ENCODE assay signal across 31 cellular contexts in the genomic region with DNA sequence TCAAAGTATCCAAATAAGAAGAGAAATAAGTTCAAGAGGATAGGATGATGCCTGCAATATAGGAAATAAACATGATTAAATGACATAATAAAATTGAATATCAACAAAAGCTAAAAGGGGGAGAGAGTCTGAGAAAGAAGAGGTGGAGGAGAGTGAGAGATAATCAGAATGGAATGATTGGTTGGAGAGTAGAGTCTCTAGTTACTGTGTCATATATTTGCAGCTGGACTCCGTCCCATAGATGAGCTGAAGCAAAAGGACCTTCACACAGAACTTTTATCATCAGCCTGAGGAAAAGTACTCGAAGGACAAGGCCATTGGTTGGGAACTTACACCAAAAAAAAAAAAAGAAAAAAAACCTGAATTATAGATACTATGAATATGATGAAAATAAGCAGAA. TPM values are rescaled to one million over a fixed set of nuclear protein-coding genes. Genes with fewer than 3 reads are reported as not detected.
"Had no signal": no experiment of that assay in that cellular context is flagged by ENCODE, and none has a peak within 500 bp of the region (broad histone marks: within the 10 kb centered on the region; RNA-seq: fewer than 3 reads in every experiment).

No MANE protein-coding gene starts in this region.

- DNase-seq: activated CD4-positive, alpha-beta T cell treated with anti-CD3 and anti-CD28 coated beads, Interleukin-2, amount 10 ng/mL, durations not matched to agents 24 days and 14 days; activated CD4-positive, alpha-beta T cell treated with anti-CD3 and anti-CD28 coated beads, Interleukin-2, amount 50 U/mL, for 4 hours; activated CD8-positive, alpha-beta T cell treated with anti-CD3 and anti-CD28 coated beads for 36 hours; activated gamma-delta T cell treated with Interleukin-2 at 50 U/mL for 16 hours; activated naive CD4-positive, alpha-beta T cell treated with anti-CD3 and anti-CD28 coated beads for 36 hours; activated T-cell treated with anti-CD3 and anti-CD28 coated beads, Interleukin-2, amount 50 U/mL, for 24 hours; anterior cingulate cortex; caudate nucleus; Karpas-422; KBM-7; MG63; NCI-H1048; NCI-H1105 treated with DMSO at 0.1 percent for 48 hours; NCI-H1436; NCI-H1694; NCI-H1930; NCI-H2081 treated with DMSO at 0.1 percent for 48 hours; NCI-H345; NCI-H524 treated with DMSO at 0.1 percent for 48 hours; PC-9; Right ventricle myocardium superior; SW 1271; T-helper 1 cell; T-helper 2 cell; T-helper 9 cell had no signal

- H3K9me3 ChIP-seq: MG63 had no signal

- ATAC-seq: activated CD8-positive, alpha-beta T cell treated with anti-CD3 and anti-CD28 coated beads for 36 hours; activated naive CD4-positive, alpha-beta T cell treated with anti-CD3 and anti-CD28 coated beads, Interleukin-2, amount 50 U/mL, for 72 hours had no signal

- H3K27me3 Mint-ChIP-seq: activated CD8-positive, alpha-beta T cell treated with anti-CD3 and anti-CD28 coated beads for 36 hours had no signal

- H3K27ac Mint-ChIP-seq: activated CD4-positive, alpha-beta T cell treated with anti-CD3 and anti-CD28 coated beads, Interleukin-2, amount 10 ng/mL, durations not matched to agents 24 days and 14 days; activated CD8-positive, alpha-beta T cell treated with anti-CD3 and anti-CD28 coated beads for 36 hours; activated naive CD4-positive, alpha-beta T cell treated with anti-CD3 and anti-CD28 coated beads for 36 hours; activated naive CD4-positive, alpha-beta T cell treated with anti-CD3 and anti-CD28 coated beads, Interleukin-2, amount 50 U/mL, for 72 hours; activated T-cell treated with anti-CD3 and anti-CD28 coated beads, Interleukin-2, amount 50 U/mL, for 24 hours; activated T-helper 1 cell treated with anti-CD3 and anti-CD28 coated beads, Interleukin-12 subunit alpha, Interleukin-12 subunit beta, Interleukin-2, Interleukin-4 antibody, amounts not matched to agents 30 ng/mL and 10 ng/mL and 1 ng/mL, durations not matched to agents 14 hours and 24 hours and 36 hours had no signal

- H3K4me2 ChIP-seq: PC-9 had no signal

- H3K9me3 Mint-ChIP-seq: activated CD4-positive, alpha-beta T cell treated with anti-CD3 and anti-CD28 coated beads, Interleukin-2, amount 10 ng/mL, durations not matched to agents 24 days and 14 days; activated CD8-positive, alpha-beta T cell treated with anti-CD3 and anti-CD28 coated beads for 36 hours; activated naive CD4-positive, alpha-beta T cell treated with anti-CD3 and anti-CD28 coated beads for 36 hours; activated naive CD4-positive, alpha-beta T cell treated with anti-CD3 and anti-CD28 coated beads, Interleukin-2, amount 50 U/mL, for 72 hours; activated T-cell treated with anti-CD3 and anti-CD28 coated beads, Interleukin-2, amount 50 U/mL, for 24 hours; activated T-helper 1 cell treated with anti-CD3 and anti-CD28 coated beads, Interleukin-12 subunit alpha, Interleukin-12 subunit beta, Interleukin-2, Interleukin-4 antibody, amounts not matched to agents 30 ng/mL and 10 ng/mL and 1 ng/mL, durations not matched to agents 14 hours and 24 hours and 36 hours; brain had no signal

- H3K4me1 Mint-ChIP-seq: activated CD4-positive, alpha-beta T cell treated with anti-CD3 and anti-CD28 coated beads, Interleukin-2, amount 10 ng/mL, durations not matched to agents 24 days and 14 days had no signal

- H3K27me3 ChIP-seq: MG63 had no signal

- H3K4me3 ChIP-seq: MG63, PC-9 had no signal

- H2AFZ ChIP-seq: PC-9 had no signal

- H3K4me3 Mint-ChIP-seq: activated CD4-positive, alpha-beta T cell treated with anti-CD3 and anti-CD28 coated beads, Interleukin-2, amount 10 ng/mL, durations not matched to agents 24 days and 14 days; activated CD8-positive, alpha-beta T cell treated with anti-CD3 and anti-CD28 coated beads for 36 hours; activated naive CD4-positive, alpha-beta T cell treated with anti-CD3 and anti-CD28 coated beads for 36 hours; activated T-cell treated with anti-CD3 and anti-CD28 coated beads, Interleukin-2, amount 50 U/mL, for 24 hours; activated T-helper 1 cell treated with anti-CD3 and anti-CD28 coated beads, Interleukin-12 subunit alpha, Interleukin-12 subunit beta, Interleukin-2, Interleukin-4 antibody, amounts not matched to agents 30 ng/mL and 10 ng/mL and 1 ng/mL, durations not matched to agents 14 hours and 24 hours and 36 hours; brain had no signal

- H3K27ac ChIP-seq: PC-9 had no signal

- H3K36me3 Mint-ChIP-seq: activated naive CD4-positive, alpha-beta T cell treated with anti-CD3 and anti-CD28 coated beads, Interleukin-2, amount 50 U/mL, for 72 hours; brain had no signal

- H3K36me3 ChIP-seq: MG63 had no signal

RNA-seq across cellular contexts. Expression of a gene that starts 22.8 kb away (rescaled TPM):
- total RNA-seq: cerebellum had no signal

RNA-seq across cellular contexts. Expression of a gene that starts 24.5 kb away (rescaled TPM):
- total RNA-seq: activated CD4-positive, alpha-beta T cell treated with anti-CD3 and anti-CD28 coated beads, Interleukin-2, amount 10 ng/mL, durations not matched to agents 24 days and 14 days; activated CD8-positive, alpha-beta memory T cell treated with anti-CD3 and anti-CD28 coated beads for 36 hours; activated CD8-positive, alpha-beta T cell treated with anti-CD3 and anti-CD28 coated beads for 36 hours; activated naive CD4-positive, alpha-beta T cell treated with anti-CD3 and anti-CD28 coated beads for 36 hours; activated naive CD4-positive, alpha-beta T cell treated with anti-CD3 and anti-CD28 coated beads, Interleukin-2, amount 50 U/mL, for 72 hours; activated T-helper 1 cell treated with anti-CD3 and anti-CD28 coated beads, Interleukin-12 subunit alpha, Interleukin-12 subunit beta, Interleukin-2, Interleukin-4 antibody, amounts not matched to agents 30 ng/mL and 10 ng/mL and 1 ng/mL, durations not matched to agents 14 hours and 24 hours and 36 hours had no signal

RNA-seq across cellular contexts. Expression of a gene that starts 27.6 kb away (rescaled TPM):
- total RNA-seq: activated CD4-positive, alpha-beta T cell treated with anti-CD3 and anti-CD28 coated beads, Interleukin-2, amount 10 ng/mL, durations not matched to agents 24 days and 14 days; activated CD8-positive, alpha-beta memory T cell treated with anti-CD3 and anti-CD28 coated beads for 36 hours; activated CD8-positive, alpha-beta T cell treated with anti-CD3 and anti-CD28 coated beads for 36 hours; activated naive CD4-positive, alpha-beta T cell treated with anti-CD3 and anti-CD28 coated beads for 36 hours; activated naive CD4-positive, alpha-beta T cell treated with anti-CD3 and anti-CD28 coated beads, Interleukin-2, amount 50 U/mL, for 72 hours; cerebellum; NCI-H460 had no signal

RNA-seq across cellular contexts. Expression of a gene that starts 39.4 kb away (rescaled TPM):
- total RNA-seq: activated CD4-positive, alpha-beta T cell treated with anti-CD3 and anti-CD28 coated beads, Interleukin-2, amount 10 ng/mL, durations not matched to agents 24 days and 14 days; activated CD8-positive, alpha-beta memory T cell treated with anti-CD3 and anti-CD28 coated beads for 36 hours; activated CD8-positive, alpha-beta T cell treated with anti-CD3 and anti-CD28 coated beads for 36 hours; activated naive CD4-positive, alpha-beta T cell treated with anti-CD3 and anti-CD28 coated beads for 36 hours; activated naive CD4-positive, alpha-beta T cell treated with anti-CD3 and anti-CD28 coated beads, Interleukin-2, amount 50 U/mL, for 72 hours; activated T-helper 1 cell treated with anti-CD3 and anti-CD28 coated beads, Interleukin-12 subunit alpha, Interleukin-12 subunit beta, Interleukin-2, Interleukin-4 antibody, amounts not matched to agents 30 ng/mL and 10 ng/mL and 1 ng/mL, durations not matched to agents 14 hours and 24 hours and 36 hours; cerebellum had no signal
